In genomic region chr5:100260968-100261367, GRCh38 we compare ENCODE assay signal across 1 cellular context.
TF ChIP-seq lines count a peak whose summit lies in the region.

No MANE protein-coding gene starts in this region.

TF ChIP-seq in HepG2, 621 proteins besides CTCF, POLR2A, EP300 and RAD21 (continued from another document):
- TF ChIP-seq FUBP1 (CRISPR knock-in tag; IDR thresholded peaks at IDR 0.05; ENCODE audit: borderline replicate concordance) (no peak), AGO1 (IDR thresholded peaks at IDR 0.05; ENCODE audit: low read depth, low read length, poor library complexity, severe bottlenecking) (no peak), MAFK (conservative IDR thresholded peaks at IDR 0.05 in 1 of 2, IDR thresholded peaks at IDR 0.05 in 1 of 2; ENCODE audit: low read length in 2 of 2) (peak; percentile 61 to 78)
TF ChIP-seq in HepG2: peak in this region for 2.
